8 cellular contexts compared by ENCODE assay signal in the genomic region with DNA sequence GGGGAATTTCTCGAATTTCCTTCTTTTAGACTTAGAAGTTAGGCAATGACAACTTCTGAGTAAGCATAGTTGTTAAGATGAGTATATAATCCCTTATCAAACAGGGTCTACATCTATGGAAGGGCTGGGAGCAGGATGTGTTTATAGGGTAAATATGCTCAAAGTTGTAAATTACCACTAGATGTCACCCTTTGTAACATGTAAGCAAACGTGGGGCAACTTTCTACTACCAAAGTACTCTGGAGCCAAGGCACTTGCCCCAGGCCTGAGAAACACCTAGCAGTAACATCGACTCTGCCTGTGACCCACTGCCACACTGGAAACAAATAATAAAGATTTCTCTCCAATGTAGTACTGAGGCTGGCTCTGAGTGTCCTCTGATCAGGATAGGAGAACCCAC.
A peak's percentile ranks its signal among the peaks of the same experiment; 100 is the strongest.
DNase-seq lines count a peak whose midpoint lies in the region; ATAC-seq and TF ChIP-seq lines count a peak whose summit lies in the region.

No MANE protein-coding gene starts in this region.

- DNase-seq in GM06990 (ENCODE audit: extremely low read depth, insufficient read length) (no peak), KBM-7 (peak; percentile 56), RWPE2 (ENCODE audit: low spot score) (no peak), fibroblast of peridontal ligament (ENCODE audit: extremely low read depth) (peak; percentile 78), retinal pigment epithelial cell (ENCODE audit: low read depth) (peak; percentile 34)
- DNase-seq in CD4-positive, alpha-beta T cell = no peak

- intact Hi-C loops in CD4-positive, alpha-beta T cell (cut with DNase I, micrococcal nuclease) = no loop called here

- H3K27ac Mint-ChIP-seq in CD4-positive, alpha-beta T cell = no peak overlapping the region

- H3K27me3 Mint-ChIP-seq in CD4-positive, alpha-beta T cell = no peaks in the 10 kb centered on the region

- no peaks in the 10 kb centered on the region for H3K9me3 ChIP-seq in RWPE2 (ENCODE audit: severe bottlenecking)
- no peaks in the 10 kb centered on the region for H3K9me3 ChIP-seq in CD4-positive, alpha-beta T cell (ENCODE audit: control insufficient read depth, low read length)

- H3K36me3 Mint-ChIP-seq in CD4-positive, alpha-beta T cell (ENCODE audit: low read depth) = no peaks in the 10 kb centered on the region

- no peaks in the 10 kb centered on the region for H3K4me1 Mint-ChIP-seq in CD4-positive, alpha-beta T cell (ENCODE audit: low read depth)

- H3K4me1 ChIP-seq in RWPE2 (ENCODE audit: insufficient read depth, poor library complexity, severe bottlenecking) = no peaks in the 10 kb centered on the region

- peak; percentile 83 for ATAC-seq in GM21737 (IDR thresholded peaks at IDR 0.05; ENCODE audit: unreplicated experiment)
- ATAC-seq in RWPE2 (ENCODE audit: low read depth) = peak; percentile 81
- no peak for ATAC-seq in CD4-positive, alpha-beta T cell (ENCODE audit: poor library complexity)
- ATAC-seq in GM19035 (IDR thresholded peaks at IDR 0.05; ENCODE audit: unreplicated experiment) = no peak

- H3K4me3 Mint-ChIP-seq in CD4-positive, alpha-beta T cell = no peak overlapping the region

- no peak overlapping the region for H3K27ac ChIP-seq in RWPE2 (ENCODE audit: poor library complexity, severe bottlenecking)
- no peak overlapping the region for H3K27ac ChIP-seq in CD4-positive, alpha-beta T cell (ENCODE audit: low read depth, low read length)

- CTCF ChIA-PET in CD4-positive, alpha-beta T cell (lab: Charles Lee) = no interaction called here

- H3K27me3 ChIP-seq in GM06990 (replicated peaks; ENCODE audit: control insufficient read depth, insufficient read depth, low read length) (no peaks in the 10 kb centered on the region), RWPE2 (ENCODE audit: insufficient read depth, poor library complexity, severe bottlenecking) (no peaks in the 10 kb centered on the region)
- H3K27me3 ChIP-seq in CD4-positive, alpha-beta T cell (ENCODE audit: control insufficient read depth, insufficient read depth, low read length) = no peaks in the 10 kb centered on the region

- in situ Hi-C loops in KBM-7 (cut with MboI; ENCODE audit: low pct_unique_long_range_greater_than_20kb, low sequenced_read_pairs) = no loop called here

- H3K36me3 ChIP-seq in GM06990 (ENCODE audit: control insufficient read depth, insufficient read depth, low read length) = no peaks in the 10 kb centered on the region
- H3K36me3 ChIP-seq in RWPE2 (ENCODE audit: low read depth) = no peaks in the 10 kb centered on the region

- no peaks in the 10 kb centered on the region for H3K9me3 Mint-ChIP-seq in CD4-positive, alpha-beta T cell

- POLR2A ChIA-PET in CD4-positive, alpha-beta T cell (lab: Charles Lee) = no interaction called here

- H3K4me3 ChIP-seq in GM06990 (replicated peaks; ENCODE audit: low read depth, low read length) (no peak overlapping the region), RWPE2 (ENCODE audit: severe bottlenecking) (no peak overlapping the region), retinal pigment epithelial cell (ENCODE audit: low read length) (no peak overlapping the region)

- peak; percentile 40 for TF ChIP-seq CTCF in GM06990 (IDR thresholded peaks at IDR 0.05; ENCODE audit: insufficient read depth, low read length, poor library complexity, severe bottlenecking)
- peak; percentile 73 for TF ChIP-seq CTCF in RWPE2 (IDR thresholded peaks at IDR 0.05; ENCODE audit: poor library complexity, severe bottlenecking)
- TF ChIP-seq CTCF in retinal pigment epithelial cell (conservative IDR thresholded peaks at IDR 0.05; ENCODE audit: low read depth, low read length) = peak; percentile 46
- TF ChIP-seq CTCF in CD4-positive, alpha-beta T cell (IDR thresholded peaks at IDR 0.05) = no peak

Comparison
In these comparisons a context has a peak if more than half of its experiments do, and no peak if none do; other contexts are left out.
1. DNase-seq: peak in KBM-7 (single experiment), fibroblast of peridontal ligament (single experiment) and retinal pigment epithelial cell (single experiment); none in GM06990 (single experiment), RWPE2 (single experiment) and CD4-positive, alpha-beta T cell (0 of 10).
2. ATAC-seq: peak in GM21737 (single experiment) and RWPE2 (single experiment); none in CD4-positive, alpha-beta T cell (single experiment) and GM19035 (single experiment).